8 cellular contexts compared by ENCODE assay signal in the genomic region with DNA sequence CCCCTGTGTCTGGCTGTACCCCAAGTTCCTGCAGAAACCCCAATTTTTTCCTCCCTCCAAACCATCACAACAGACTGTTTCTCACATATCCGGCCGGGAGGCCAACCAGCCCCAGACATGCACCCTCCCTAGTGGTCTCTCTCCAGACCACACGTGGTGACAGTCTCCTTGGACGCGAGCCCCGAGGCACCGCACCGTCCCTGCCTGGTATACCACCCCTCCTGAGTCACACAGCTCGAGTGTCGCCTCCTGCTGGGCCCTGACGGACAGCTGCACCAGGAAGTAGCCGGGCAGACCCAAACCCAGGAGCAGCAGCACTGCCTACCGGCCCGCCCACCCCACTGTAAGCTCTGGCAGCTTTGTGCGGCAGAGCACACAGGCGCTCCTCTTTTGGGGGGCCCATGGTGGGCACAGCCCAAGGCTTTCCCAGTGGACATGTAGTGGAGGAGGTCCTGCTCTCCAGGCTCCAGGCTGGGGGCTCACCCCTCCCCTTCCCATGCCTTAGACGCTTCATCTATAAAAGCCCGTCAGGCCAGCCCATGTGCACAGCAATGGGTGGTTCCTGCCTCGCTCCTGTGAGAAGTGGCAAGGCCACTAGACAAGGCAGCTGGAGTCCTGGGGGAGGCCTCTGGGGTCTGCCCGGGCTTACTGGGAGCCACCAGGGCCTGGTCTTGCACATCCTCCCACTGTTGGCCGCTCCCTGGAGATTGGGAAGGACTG.
A peak's percentile ranks its signal among the peaks of the same experiment; 100 is the strongest.
DNase-seq lines count a peak whose midpoint lies in the region; ATAC-seq and TF ChIP-seq lines count a peak whose summit lies in the region.

No MANE protein-coding gene starts in this region.

- H3K27me3 ChIP-seq in Peyer's patch: no peaks in the 10 kb centered on the region

- no peaks in the 10 kb centered on the region for H3K36me3 Mint-ChIP-seq in nephron progenitor cell (ENCODE audit: low read depth)

- peaks cover 0 to 17% (median 0%) of the 10 kb centered on the region in 3 donors for H3K36me3 ChIP-seq in Peyer's patch

- ATAC-seq in GM19463 (IDR thresholded peaks at IDR 0.05; ENCODE audit: unreplicated experiment): no peak
- ATAC-seq in GM21390 (IDR thresholded peaks at IDR 0.05; ENCODE audit: unreplicated experiment): no peak

- DNase-seq in stimulated activated CD4-positive, alpha-beta T cell treated with anti-CD3 and anti-CD28 coated beads, Interleukin-1b, Interleukin-23, amount 100 ng/mL, for 48 hours: peak; percentile 19
- no peak for DNase-seq in stimulated activated CD4-positive, alpha-beta T cell treated with anti-CD3 and anti-CD28 coated beads, Interleukin-2, amount 100 ng/mL, for 24 hours
- peak in 1 of 3 donors; percentile 22 for DNase-seq in Peyer's patch
- DNase-seq in epithelial cell of proximal tubule (ENCODE audit: low read depth): no peak
- DNase-seq in nephron progenitor cell: peak; percentile 34
- DNase-seq in NCI-H1092 (lab: John Stamatoyannopoulos, UW): no peak

- H3K9me3 Mint-ChIP-seq in nephron progenitor cell: no peaks in the 10 kb centered on the region

- TF ChIP-seq CTCF in Peyer's patch (IDR thresholded peaks at IDR 0.05): peak in 4 of 6 experiments; percentile 4 to 16 (median 8)
- TF ChIP-seq CTCF in epithelial cell of proximal tubule (conservative IDR thresholded peaks at IDR 0.05; ENCODE audit: low read depth, low read length): peak; percentile 30
- TF ChIP-seq CTCF in nephron progenitor cell (IDR thresholded peaks at IDR 0.05): peak; percentile 15

- no peak overlapping the region for H3K4me3 Mint-ChIP-seq in nephron progenitor cell

- no peaks in the 10 kb centered on the region for H3K9me3 ChIP-seq in Peyer's patch

- peaks cover 16 to 97% (median 33%) of the 10 kb centered on the region in 4 donors for H3K4me1 ChIP-seq in Peyer's patch

- no peak overlapping the region for H3K27ac Mint-ChIP-seq in nephron progenitor cell

- peaks cover 9% of the 10 kb centered on the region for H3K27me3 Mint-ChIP-seq in nephron progenitor cell (ENCODE audit: low read depth, poor library complexity)

- TF ChIP-seq POLR2A in Peyer's patch (IDR thresholded peaks at IDR 0.05): no peak

- no peak overlapping the region for H3K4me3 ChIP-seq in Peyer's patch
- H3K4me3 ChIP-seq in epithelial cell of proximal tubule (ENCODE audit: low read depth, low read length): no peak overlapping the region

- H3K27ac ChIP-seq in Peyer's patch: peak overlapping the region; percentile 81 to 96 (median 89)

- H3K4me1 Mint-ChIP-seq in nephron progenitor cell: peaks cover 65% of the 10 kb centered on the region

Comparison
In these comparisons a context has a peak if more than half of its experiments do, and no peak if none do; other contexts are left out.
1. DNase-seq: peak in stimulated activated CD4-positive, alpha-beta T cell treated with anti-CD3 and anti-CD28 coated beads, Interleukin-1b, Interleukin-23, amount 100 ng/mL, for 48 hours (single experiment) and nephron progenitor cell (single experiment); none in stimulated activated CD4-positive, alpha-beta T cell treated with anti-CD3 and anti-CD28 coated beads, Interleukin-2, amount 100 ng/mL, for 24 hours (0 of 2), epithelial cell of proximal tubule (single experiment) and NCI-H1092 (single experiment).
2. Peak in every context shown above with its lines, with median percentiles within 50 percentile points of each other: CTCF ChIP-seq.